21 cellular contexts compared by ENCODE assay signal in genomic region chr4:87080462-87080861, GRCh38.
DNase-seq lines count a peak whose midpoint lies in the region; ATAC-seq and TF ChIP-seq lines count a peak whose summit lies in the region.
"Had no signal": no experiment of that assay in that cellular context is flagged by ENCODE, and none has a peak within 500 bp of the region (broad histone marks: within the 10 kb centered on the region; RNA-seq: fewer than 3 reads in every experiment).

No MANE protein-coding gene starts in this region.

- peaks cover 14% of the 10 kb centered on the region for H3K36me3 ChIP-seq in right atrium auricular region
- peaks cover 0 to 9% of the 10 kb centered on the region in 2 donors for H3K36me3 ChIP-seq in gastrocnemius medialis
- H3K36me3 ChIP-seq in vagina = no peaks in the 10 kb centered on the region
- H3K36me3 ChIP-seq in GM23248 (ENCODE audit: low read depth) = no peaks in the 10 kb centered on the region
- H3K36me3 ChIP-seq: neural progenitor cell had no signal

- in situ Hi-C loops in gastrocnemius medialis (cut with MboI; ENCODE audit: low sequenced_read_pairs in 4 of 4) (no loop called here), GM23248 (cut with MboI) (loop anchor here (25.0 kb wide), 1 partner anchor 593 kb away; no protein-coding TSS in a partner anchor)

- H2AFZ ChIP-seq in GM23248 = no peak overlapping the region
- H2AFZ ChIP-seq: neural progenitor cell had no signal

- H3K27ac Mint-ChIP-seq in effector memory CD8-positive, alpha-beta T cell = peak overlapping the region; percentile 16 to 37
- H3K27ac Mint-ChIP-seq in activated naive CD4-positive, alpha-beta T cell treated with anti-CD3 and anti-CD28 coated beads, Interleukin-2, amount 50 U/mL, for 72 hours = no peak overlapping the region
- H3K27ac Mint-ChIP-seq: activated CD8-positive, alpha-beta T cell treated with anti-CD3 and anti-CD28 coated beads for 36 hours; activated naive CD8-positive, alpha-beta T cell treated with anti-CD3 and anti-CD28 coated beads for 36 hours; neural progenitor cell had no signal

- H3K4me3 Mint-ChIP-seq in effector memory CD8-positive, alpha-beta T cell = no peak overlapping the region
- H3K4me3 Mint-ChIP-seq: activated CD8-positive, alpha-beta T cell treated with anti-CD3 and anti-CD28 coated beads for 36 hours; activated naive CD8-positive, alpha-beta T cell treated with anti-CD3 and anti-CD28 coated beads for 36 hours; neural progenitor cell had no signal

- no peaks in the 10 kb centered on the region; the same call in 1 of the 2 replicates for H3K9me2 ChIP-seq in GM23248 (ENCODE audit: insufficient read depth)

- H3K9me3 ChIP-seq in right atrium auricular region (no peaks in the 10 kb centered on the region), gastrocnemius medialis (no peaks in the 10 kb centered on the region), vagina (no peaks in the 10 kb centered on the region), GM23248 (ENCODE audit: low read depth) (no peaks in the 10 kb centered on the region)
- H3K9me3 ChIP-seq: A549 had no signal

- H3K9ac ChIP-seq in GM23248 = no peak overlapping the region
- H3K9ac ChIP-seq: neural progenitor cell had no signal

- TF ChIP-seq POLR2A in gastrocnemius medialis (IDR thresholded peaks at IDR 0.05) (no peak), vagina (IDR thresholded peaks at IDR 0.05) (no peak)

- ATAC-seq in Right ventricle myocardium superior (ENCODE audit: poor library complexity) = no peak
- ATAC-seq in effector memory CD8-positive, alpha-beta T cell (replicated peaks) = no peak
- ATAC-seq in gastrocnemius medialis = no peak
- ATAC-seq in activated naive CD4-positive, alpha-beta T cell treated with anti-CD3 and anti-CD28 coated beads, Interleukin-2, amount 50 U/mL, for 72 hours = no peak
- ATAC-seq in GM18867 (IDR thresholded peaks at IDR 0.05; ENCODE audit: unreplicated experiment) = no peak
- ATAC-seq: A549; activated CD8-positive, alpha-beta T cell treated with anti-CD3 and anti-CD28 coated beads for 36 hours had no signal

- H3K4me1 ChIP-seq in right atrium auricular region (peaks cover 0 to 87% of the 10 kb centered on the region in 2 donors), gastrocnemius medialis (peaks cover 97 to 99% of the 10 kb centered on the region in 2 donors), vagina (peaks cover 99% of the 10 kb centered on the region), GM23248 (ENCODE audit: insufficient read depth) (peaks cover 49% of the 10 kb centered on the region)

- H4K20me1 ChIP-seq in GM23248 (ENCODE audit: insufficient read depth) = no peaks in the 10 kb centered on the region

- H3K36me3 Mint-ChIP-seq in effector memory CD8-positive, alpha-beta T cell (ENCODE audit: insufficient read depth) = peaks cover 13% of the 10 kb centered on the region
- peaks cover 5 to 17% of the 10 kb centered on the region in 2 donors for H3K36me3 Mint-ChIP-seq in activated naive CD4-positive, alpha-beta T cell treated with anti-CD3 and anti-CD28 coated beads, Interleukin-2, amount 50 U/mL, for 72 hours

- H3K4me1 Mint-ChIP-seq in effector memory CD8-positive, alpha-beta T cell (ENCODE audit: low read depth in 2 of 2) = peaks cover 25 to 31% of the 10 kb centered on the region in 2 donors
- H3K4me1 Mint-ChIP-seq: neural progenitor cell had no signal

- TF ChIP-seq CTCF in right atrium auricular region (IDR thresholded peaks at IDR 0.05) = no peak
- TF ChIP-seq CTCF in gastrocnemius medialis (IDR thresholded peaks at IDR 0.05 in 4 of 5, conservative IDR thresholded peaks at IDR 0.05 in 1 of 5) = no peak
- TF ChIP-seq CTCF in vagina (IDR thresholded peaks at IDR 0.05) = no peak

- peaks cover 33% of the 10 kb centered on the region for H3F3A ChIP-seq in GM23248 (ENCODE audit: insufficient read depth)

- 58 to 62% methylated on average over 3 of the region's 3 CpGs for WGBS in GM23248 (ENCODE audit: low coverage in 1 of 2, low lambda C conversion rate in 2 of 2, missing lambda C conversion rate in 2 of 2), 2 experiments

- H3K27me3 ChIP-seq in right atrium auricular region (no peaks in the 10 kb centered on the region), gastrocnemius medialis (no peaks in the 10 kb centered on the region), vagina (no peaks in the 10 kb centered on the region), GM23248 (replicated peaks; ENCODE audit: insufficient read depth) (no peaks in the 10 kb centered on the region)
- H3K27me3 ChIP-seq: neural progenitor cell had no signal

- peaks cover 71% of the 10 kb centered on the region for H3K79me2 ChIP-seq in GM23248 (ENCODE audit: insufficient read depth)

- no peaks in the 10 kb centered on the region for H3K9me3 Mint-ChIP-seq in effector memory CD8-positive, alpha-beta T cell
- H3K9me3 Mint-ChIP-seq in activated naive CD4-positive, alpha-beta T cell treated with anti-CD3 and anti-CD28 coated beads, Interleukin-2, amount 50 U/mL, for 72 hours = no peaks in the 10 kb centered on the region
- H3K9me3 Mint-ChIP-seq: activated CD8-positive, alpha-beta T cell treated with anti-CD3 and anti-CD28 coated beads for 36 hours; activated naive CD8-positive, alpha-beta T cell treated with anti-CD3 and anti-CD28 coated beads for 36 hours; neural progenitor cell had no signal

- DNase-seq in right atrium auricular region (ENCODE audit: low spot score) (no peak), Right ventricle myocardium superior (no peak), gastrocnemius medialis (no peak), vagina (ENCODE audit: extremely low spot score in 2 of 2) (no peak), GM23248 (no peak)
- no peak for DNase-seq in effector memory CD8-positive, alpha-beta T cell
- no peak for DNase-seq in activated naive CD4-positive, alpha-beta T cell treated with anti-CD3 and anti-CD28 coated beads, Interleukin-2, amount 50 U/mL, for 72 hours (ENCODE audit: low spot score in 2 of 2)
- DNase-seq: activated CD8-positive, alpha-beta T cell treated with anti-CD3 and anti-CD28 coated beads for 36 hours; activated naive CD8-positive, alpha-beta T cell treated with anti-CD3 and anti-CD28 coated beads for 36 hours; activated T-cell treated with anti-CD3 and anti-CD28 coated beads, Interleukin-2, amount 50 U/mL, for 48 hours; DMS153; hippocampal formation; islet precursor cell; NCI-H1105 treated with DMSO at 0.1 percent for 48 hours; NCI-H526; SHP77 treated with DMSO at 0.1 percent for 48 hours; stimulated activated naive CD4-positive, alpha-beta T cell; T-helper 1 cell had no signal

- no peaks in the 10 kb centered on the region for H3K27me3 Mint-ChIP-seq in effector memory CD8-positive, alpha-beta T cell
- H3K27me3 Mint-ChIP-seq: activated CD8-positive, alpha-beta T cell treated with anti-CD3 and anti-CD28 coated beads for 36 hours; activated naive CD8-positive, alpha-beta T cell treated with anti-CD3 and anti-CD28 coated beads for 36 hours had no signal

- H3K27ac ChIP-seq in right atrium auricular region = peak overlapping the region; percentile 74 to 90
- H3K27ac ChIP-seq in gastrocnemius medialis = peak overlapping the region; percentile 80 to 91 (median 84)
- H3K27ac ChIP-seq in vagina = peak overlapping the region; percentile 2
- H3K27ac ChIP-seq in GM23248 = no peak overlapping the region; the same call in 1 of the 2 replicates
- H3K27ac ChIP-seq: A549, neural progenitor cell had no signal

- H3K4me3 ChIP-seq in right atrium auricular region = no peak overlapping the region
- H3K4me3 ChIP-seq in gastrocnemius medialis = no peak overlapping the region
- no peak overlapping the region for H3K4me3 ChIP-seq in vagina
- H3K4me3 ChIP-seq in GM23248 = no peak overlapping the region
- H3K4me3 ChIP-seq: A549, neural progenitor cell had no signal

- H3K4me2 ChIP-seq in GM23248 (ENCODE audit: unreplicated experiment) = no peak overlapping the region
- H3K4me2 ChIP-seq: A549, neural progenitor cell had no signal

- intact Hi-C loops in Right ventricle myocardium superior (cut with DNase I) = no loop called here
- intact Hi-C loops in gastrocnemius medialis (cut with DNase I; ENCODE audit: low total_unique reads) = no loop called here
- intact Hi-C loops in vagina (cut with DNase I) = loop anchor here (10.0 kb wide), 1 partner anchor 76 kb away; no protein-coding TSS in a partner anchor

Comparison
In these comparisons a context has a peak if more than half of its experiments do, and no peak if none do; other contexts are left out.
1. H3K27ac Mint-ChIP-seq: peak in effector memory CD8-positive, alpha-beta T cell (2 of 2); none in activated naive CD4-positive, alpha-beta T cell treated with anti-CD3 and anti-CD28 coated beads, Interleukin-2, amount 50 U/mL, for 72 hours (0 of 2).